In the genomic region with DNA sequence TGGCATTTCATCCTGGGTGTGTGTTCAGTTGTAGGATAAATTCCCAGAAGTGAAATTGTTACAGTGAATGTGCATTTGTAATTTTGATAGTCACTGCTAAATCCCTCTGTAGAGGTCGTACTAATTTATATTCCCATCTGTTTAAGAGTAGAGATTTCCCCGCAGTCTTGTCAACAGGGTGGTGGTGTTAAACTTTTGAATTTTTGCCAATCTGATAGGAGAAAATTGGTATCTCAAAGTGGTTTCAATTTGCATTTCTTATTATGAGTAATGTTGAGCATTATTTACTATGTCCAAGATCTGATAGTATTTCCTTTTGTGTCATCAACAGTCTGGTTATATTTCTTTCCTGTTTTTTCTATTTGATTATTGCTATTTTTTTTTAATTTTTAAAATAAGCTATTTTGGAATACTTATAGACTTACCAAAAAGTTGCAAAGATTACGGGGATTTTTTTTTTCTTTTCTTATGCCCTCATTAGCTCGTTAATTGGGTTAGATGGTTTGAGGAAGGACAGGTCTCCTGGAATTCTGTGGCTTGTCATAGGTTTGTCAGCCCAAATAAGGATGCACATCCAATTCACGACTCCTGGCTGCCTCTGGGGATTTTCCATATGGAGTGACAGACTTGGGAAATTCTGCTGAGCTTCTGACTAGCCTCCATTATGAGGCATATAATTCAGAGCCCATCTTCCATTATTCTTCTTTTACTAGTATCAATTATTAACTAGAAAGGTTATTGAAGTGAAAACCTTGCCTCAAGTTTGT, we compare ENCODE assay signal across 2 cellular contexts.
TF ChIP-seq lines count a peak whose summit lies in the region.

No MANE protein-coding gene starts in this region.

TF ChIP-seq in GM12878, 131 proteins besides CTCF, POLR2A, EP300 and RAD21 (continued from another document and continues in another):
- TF ChIP-seq NKRF (conservative IDR thresholded peaks at IDR 0.05) (no peak), MYB (IDR thresholded peaks at IDR 0.05; ENCODE audit: borderline replicate concordance, low read depth, low read length) (no peak), TAF1 (IDR thresholded peaks at IDR 0.05; ENCODE audit: borderline replicate concordance, low read depth, low read length) (no peak), HCFC1 (IDR thresholded peaks at IDR 0.05; ENCODE audit: low read length) (no peak), NRF1 (conservative IDR thresholded peaks at IDR 0.05; ENCODE audit: low read depth, low read length) (no peak), ASH2L (IDR thresholded peaks at IDR 0.05; ENCODE audit: borderline replicate concordance, low read depth) (no peak), LARP7 (IDR thresholded peaks at IDR 0.05) (no peak), RUNX3 (IDR thresholded peaks at IDR 0.05; ENCODE audit: low read length) (peak; percentile 38; the same call in 1 of the 2 replicates), PKNOX1 (IDR thresholded peaks at IDR 0.05) (no peak), EZH2 (IDR thresholded peaks at IDR 0.05; ENCODE audit: borderline replicate concordance, control insufficient read depth, low read depth, low read length) (no peak), MTA2 (IDR thresholded peaks at IDR 0.05; ENCODE audit: low read depth) (peak; percentile 56; the same call in 1 of the 2 replicates), SRF (IDR thresholded peaks at IDR 0.05; ENCODE audit: low read depth in 2 of 2, low read length in 2 of 2) (no peak), SUZ12 (IDR thresholded peaks at IDR 0.05; ENCODE audit: unreplicated experiment) (no peak), CHD1 (IDR thresholded peaks at IDR 0.05; ENCODE audit: low read depth, low read length) (no peak), ZNF207 (IDR thresholded peaks at IDR 0.05; ENCODE audit: borderline replicate concordance) (no peak), POU2F2 (IDR thresholded peaks at IDR 0.05; ENCODE audit: borderline replicate concordance, low read depth, low read length) (peak; percentile 55; the same call in 1 of the 3 replicates), SP1 (IDR thresholded peaks at IDR 0.05; ENCODE audit: low read depth, low read length) (no peak), NFXL1 (IDR thresholded peaks at IDR 0.05; ENCODE audit: borderline replicate concordance) (no peak), HDAC2 (IDR thresholded peaks at IDR 0.05) (no peak), KLF5 (IDR thresholded peaks at IDR 0.05; ENCODE audit: partially characterized antibody) (no peak)
- TF ChIP-seq, protein P1, sequence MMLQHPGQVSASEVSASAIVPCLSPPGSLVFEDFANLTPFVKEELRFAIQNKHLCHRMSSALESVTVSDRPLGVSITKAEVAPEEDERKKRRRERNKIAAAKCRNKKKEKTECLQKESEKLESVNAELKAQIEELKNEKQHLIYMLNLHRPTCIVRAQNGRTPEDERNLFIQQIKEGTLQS (IDR thresholded peaks at IDR 0.05; ENCODE audit: borderline replicate concordance, extremely low read depth, low read depth, low read length) = no peak
- TF ChIP-seq, protein P2, sequence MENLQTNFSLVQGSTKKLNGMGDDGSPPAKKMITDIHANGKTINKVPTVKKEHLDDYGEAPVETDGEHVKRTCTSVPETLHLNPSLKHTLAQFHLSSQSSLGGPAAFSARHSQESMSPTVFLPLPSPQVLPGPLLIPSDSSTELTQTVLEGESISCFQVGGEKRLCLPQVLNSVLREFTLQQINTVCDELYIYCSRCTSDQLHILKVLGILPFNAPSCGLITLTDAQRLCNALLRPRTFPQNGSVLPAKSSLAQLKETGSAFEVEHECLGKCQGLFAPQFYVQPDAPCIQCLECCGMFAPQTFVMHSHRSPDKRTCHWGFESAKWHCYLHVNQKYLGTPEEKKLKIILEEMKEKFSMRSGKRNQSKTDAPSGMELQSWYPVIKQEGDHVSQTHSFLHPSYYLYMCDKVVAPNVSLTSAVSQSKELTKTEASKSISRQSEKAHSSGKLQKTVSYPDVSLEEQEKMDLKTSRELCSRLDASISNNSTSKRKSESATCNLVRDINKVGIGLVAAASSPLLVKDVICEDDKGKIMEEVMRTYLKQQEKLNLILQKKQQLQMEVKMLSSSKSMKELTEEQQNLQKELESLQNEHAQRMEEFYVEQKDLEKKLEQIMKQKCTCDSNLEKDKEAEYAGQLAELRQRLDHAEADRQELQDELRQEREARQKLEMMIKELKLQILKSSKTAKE (IDR thresholded peaks at IDR 0.05; ENCODE audit: low read depth, poor library complexity, severe bottlenecking) = peak; percentile 33

TF ChIP-seq in HepG2, 621 proteins besides CTCF, POLR2A, EP300 and RAD21 (continued from another document):
- TF ChIP-seq, protein P3, sequence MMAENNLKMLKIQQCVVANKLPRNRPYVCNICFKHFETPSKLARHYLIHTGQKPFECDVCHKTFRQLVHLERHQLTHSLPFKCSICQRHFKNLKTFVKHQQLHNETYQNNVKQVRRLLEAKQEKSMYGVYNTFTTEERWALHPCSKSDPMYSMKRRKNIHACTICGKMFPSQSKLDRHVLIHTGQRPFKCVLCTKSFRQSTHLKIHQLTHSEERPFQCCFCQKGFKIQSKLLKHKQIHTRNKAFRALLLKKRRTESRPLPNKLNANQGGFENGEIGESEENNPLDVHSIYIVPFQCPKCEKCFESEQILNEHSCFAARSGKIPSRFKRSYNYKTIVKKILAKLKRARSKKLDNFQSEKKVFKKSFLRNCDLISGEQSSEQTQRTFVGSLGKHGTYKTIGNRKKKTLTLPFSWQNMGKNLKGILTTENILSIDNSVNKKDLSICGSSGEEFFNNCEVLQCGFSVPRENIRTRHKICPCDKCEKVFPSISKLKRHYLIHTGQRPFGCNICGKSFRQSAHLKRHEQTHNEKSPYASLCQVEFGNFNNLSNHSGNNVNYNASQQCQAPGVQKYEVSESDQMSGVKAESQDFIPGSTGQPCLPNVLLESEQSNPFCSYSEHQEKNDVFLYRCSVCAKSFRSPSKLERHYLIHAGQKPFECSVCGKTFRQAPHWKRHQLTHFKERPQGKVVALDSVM (CRISPR knock-in tag; IDR thresholded peaks at IDR 0.05) = no peak
- TF ChIP-seq ZNF646 (CRISPR knock-in tag; IDR thresholded peaks at IDR 0.05) (no peak), AGO1 (IDR thresholded peaks at IDR 0.05; ENCODE audit: low read depth, low read length, poor library complexity, severe bottlenecking) (no peak), ZFP36L2 (CRISPR knock-in tag; IDR thresholded peaks at IDR 0.05) (no peak), MED13 (CRISPR knock-in tag; IDR thresholded peaks at IDR 0.05) (no peak), HMGXB3 (CRISPR knock-in tag; IDR thresholded peaks at IDR 0.05; ENCODE audit: borderline replicate concordance) (no peak)
- TF ChIP-seq, protein P4, sequence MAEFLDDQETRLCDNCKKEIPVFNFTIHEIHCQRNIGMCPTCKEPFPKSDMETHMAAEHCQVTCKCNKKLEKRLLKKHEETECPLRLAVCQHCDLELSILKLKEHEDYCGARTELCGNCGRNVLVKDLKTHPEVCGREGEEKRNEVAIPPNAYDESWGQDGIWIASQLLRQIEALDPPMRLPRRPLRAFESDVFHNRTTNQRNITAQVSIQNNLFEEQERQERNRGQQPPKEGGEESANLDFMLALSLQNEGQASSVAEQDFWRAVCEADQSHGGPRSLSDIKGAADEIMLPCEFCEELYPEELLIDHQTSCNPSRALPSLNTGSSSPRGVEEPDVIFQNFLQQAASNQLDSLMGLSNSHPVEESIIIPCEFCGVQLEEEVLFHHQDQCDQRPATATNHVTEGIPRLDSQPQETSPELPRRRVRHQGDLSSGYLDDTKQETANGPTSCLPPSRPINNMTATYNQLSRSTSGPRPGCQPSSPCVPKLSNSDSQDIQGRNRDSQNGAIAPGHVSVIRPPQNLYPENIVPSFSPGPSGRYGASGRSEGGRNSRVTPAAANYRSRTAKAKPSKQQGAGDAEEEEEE (CRISPR knock-in tag; IDR thresholded peaks at IDR 0.05; ENCODE audit: borderline replicate concordance) = no peak
